10 cellular contexts compared by ENCODE assay signal in genomic region chr19:38974599-38975213, GRCh38. TPM values are rescaled to one million over a fixed set of nuclear protein-coding genes. Genes with fewer than 3 reads are reported as not detected.
A peak's percentile ranks its signal among the peaks of the same experiment; 100 is the strongest.
DNase-seq lines count a peak whose midpoint lies in the region; ATAC-seq and TF ChIP-seq lines count a peak whose summit lies in the region.
"Had no signal": no experiment of that assay in that cellular context is flagged by ENCODE, and none has a peak within 500 bp of the region (broad histone marks: within the 10 kb centered on the region; RNA-seq: fewer than 3 reads in every experiment).

No MANE protein-coding gene starts in this region.

- DNase-seq in heart right ventricle = no peak
- DNase-seq in Right ventricle myocardium inferior (ENCODE audit: missing footprints) = no peak
- DNase-seq in dorsolateral prefrontal cortex = peak in 1 of 10 donors; percentile 65
- no peak for DNase-seq in vagina (ENCODE audit: extremely low spot score in 2 of 2)
- DNase-seq in erythroblast (lab: John Stamatoyannopoulos, UW) = no peak
- DNase-seq: MV-4-11; stimulated activated CD8-positive, alpha-beta memory T cell treated with anti-CD3 and anti-CD28 coated beads, Interleukin-4, amount 100 ng/mL, for 48 hours had no signal

- peaks cover 0 to under 1% (median 0%) of the 10 kb centered on the region in 11 donors for H3K9me3 ChIP-seq in heart right ventricle
- H3K9me3 ChIP-seq in mucosa of stomach (ENCODE audit: control insufficient read depth, low read length) = no peaks in the 10 kb centered on the region
- H3K9me3 ChIP-seq in vagina = no peaks in the 10 kb centered on the region

- WGBS in heart right ventricle, 2 donors = 49 to 53% methylated on average over 19 of the region's 19 CpGs

- ATAC-seq in heart right ventricle = peak in 1 of 8 donors; percentile 11
- ATAC-seq in Right ventricle myocardium inferior = no peak
- no peak for ATAC-seq in HG03108 (IDR thresholded peaks at IDR 0.05; ENCODE audit: unreplicated experiment)
- no peak for ATAC-seq in HG03039 (IDR thresholded peaks at IDR 0.05; ENCODE audit: unreplicated experiment)

- H3K4me3 ChIP-seq in heart right ventricle (peak overlapping the region; percentile 38 to 73 (median 60)), dorsolateral prefrontal cortex (peak overlapping the region; percentile 40 to 97 (median 69)), mucosa of stomach (ENCODE audit: low read length) (peak overlapping the region; percentile 31), vagina (peak overlapping the region; percentile 52 to 64)

- intact Hi-C loops in heart right ventricle (cut with DNase I) (loop anchor here in 2 of 10 donors (10.0 kb wide), 2 partner anchors 350 to 360 kb away; partner anchors contain the start of genes GMFG (in 1 of the 2) and LRFN1 (in 1 of the 2)), Right ventricle myocardium inferior (cut with DNase I) (no loop called here), dorsolateral prefrontal cortex (cut with DNase I) (loop anchor here (5.0 to 10.0 kb wide), 3 partner anchors 58 to 150 kb away; partner anchors contain the start of genes FBXO27 (in 2 of the 2) and PAK4 (in 1 of the 2)), vagina (cut with DNase I) (no loop called here)

- H3K36me3 ChIP-seq in heart right ventricle (no peaks in the 10 kb centered on the region), mucosa of stomach (ENCODE audit: control insufficient read depth, insufficient read depth, low read length) (no peaks in the 10 kb centered on the region), vagina (no peaks in the 10 kb centered on the region)

- H3K9ac ChIP-seq in mucosa of stomach (ENCODE audit: low read length) = peak overlapping the region; percentile 57

- H3K27me3 ChIP-seq in heart right ventricle (peaks cover 0 to 29% (median 20%) of the 10 kb centered on the region in 7 donors), dorsolateral prefrontal cortex (no peaks in the 10 kb centered on the region), mucosa of stomach (ENCODE audit: control insufficient read depth, insufficient read depth, low read length) (peaks cover 12% of the 10 kb centered on the region), vagina (no peaks in the 10 kb centered on the region)

- H3K27ac ChIP-seq in heart right ventricle (peak overlapping the region; percentile 4 to 87 (median 78)), dorsolateral prefrontal cortex (peak overlapping the region in 54 of 59 donors; percentile 9 to 96 (median 86)), vagina (peak overlapping the region; percentile 95)

- TF ChIP-seq POLR2A in vagina (IDR thresholded peaks at IDR 0.05) (no peak), erythroblast (IDR thresholded peaks at IDR 0.05; ENCODE audit: low read length) (no peak)

- H3K4me1 ChIP-seq in heart right ventricle = peaks cover 0 to 17% (median 5%) of the 10 kb centered on the region in 9 donors
- H3K4me1 ChIP-seq in mucosa of stomach (ENCODE audit: control insufficient read depth, insufficient read depth, low read length) = peaks cover 17% of the 10 kb centered on the region
- H3K4me1 ChIP-seq in vagina = peaks cover 36% of the 10 kb centered on the region

- no peak for TF ChIP-seq CTCF in heart right ventricle (IDR thresholded peaks at IDR 0.05)
- TF ChIP-seq CTCF in dorsolateral prefrontal cortex (IDR thresholded peaks at IDR 0.05 in 54 of 56, conservative IDR thresholded peaks at IDR 0.05 in 2 of 56; ENCODE audit: low read depth in 1 of 56, partially characterized antibody in 56 of 56) = no peak
- TF ChIP-seq CTCF in vagina (IDR thresholded peaks at IDR 0.05) = no peak

RNA-seq across cellular contexts. Expression of gene FBXO17, which starts 0.8 kb away (rescaled TPM):
- total RNA-seq in heart right ventricle = 1 to 10 TPM in 9 of 10 donors, under 1 TPM in 1; 1.00 to 2.8 (median 1.7) TPM
- polyA plus RNA-seq in heart right ventricle = 1 to 10 TPM; 2.5 to 3.2 TPM
- total RNA-seq in Right ventricle myocardium inferior = 2.3 TPM
- 10 to 100 TPM; 10.0 to 30.0 (median 17.7) TPM for total RNA-seq in dorsolateral prefrontal cortex
- total RNA-seq in vagina = 44.0 TPM

RNA-seq across cellular contexts. Expression of gene MRPS12, which starts 44.0 kb away (rescaled TPM):
- total RNA-seq in heart right ventricle (10 to 100 TPM; 41.8 to 78.7 (median 54.1) TPM), Right ventricle myocardium inferior (67.9 TPM), dorsolateral prefrontal cortex (10 to 100 TPM; 14.4 to 30.2 (median 21.9) TPM), vagina (44.7 TPM)
- 100 to 1,000 TPM in 1 of 2 donors, 10 to 100 TPM in 1; 39.7 to 122 TPM for polyA plus RNA-seq in heart right ventricle

RNA-seq across cellular contexts. Expression of gene SARS2, which starts 44.1 kb away (rescaled TPM):
- total RNA-seq in heart right ventricle (10 to 100 TPM; 14.7 to 21.9 (median 18.9) TPM), Right ventricle myocardium inferior (16.0 TPM), dorsolateral prefrontal cortex (10 to 100 TPM; 17.7 to 57.8 (median 28.6) TPM), vagina (26.3 TPM)
- polyA plus RNA-seq in heart right ventricle = 10 to 100 TPM; 10.4 to 51.9 TPM

RNA-seq across cellular contexts. Expression of gene FBXO27, which starts 57.6 kb away (rescaled TPM):
- total RNA-seq in heart right ventricle = 10 to 100 TPM; 11.4 to 40.5 (median 21.4) TPM
- polyA plus RNA-seq in heart right ventricle = 1 to 10 TPM; 2.3 to 6.6 TPM
- 15.1 TPM for total RNA-seq in Right ventricle myocardium inferior
- 10 to 100 TPM; 21.0 to 56.7 (median 37.9) TPM for total RNA-seq in dorsolateral prefrontal cortex
- 3.7 TPM for total RNA-seq in vagina

Comparison
In these comparisons a context has a peak if more than half of its experiments do, and no peak if none do; other contexts are left out.
1. intact Hi-C loops: an anchor here in dorsolateral prefrontal cortex (5.0 to 10.0 kb wide); none called in Right ventricle myocardium inferior and vagina.